In genomic region chr14:23631702-23632460, GRCh38 we compare ENCODE assay signal across 1 cellular context.
TF ChIP-seq lines count a peak whose summit lies in the region.

No MANE protein-coding gene starts in this region.

TF ChIP-seq in HepG2, 621 proteins besides CTCF, POLR2A, EP300 and RAD21 (continued from another document and continues in another):
- 0 out of 2 replicates have a peak, but pooled peaks have one; percentile 63 for TF ChIP-seq HINFP (CRISPR knock-in tag; IDR thresholded peaks at IDR 0.05; ENCODE audit: low read depth)
- TF ChIP-seq ZZZ3 (CRISPR knock-in tag; IDR thresholded peaks at IDR 0.05; ENCODE audit: borderline replicate concordance): no peak
- TF ChIP-seq NCOA1 (CRISPR knock-in tag; IDR thresholded peaks at IDR 0.05): 0 out of 2 replicates have a peak, but pooled peaks have one; percentile 84
- no peak for TF ChIP-seq NR2F2 (IDR thresholded peaks at IDR 0.05; ENCODE audit: borderline replicate concordance, low read depth)
- TF ChIP-seq KAT7 (CRISPR knock-in tag; IDR thresholded peaks at IDR 0.05; ENCODE audit: borderline replicate concordance): peak; percentile 96
- TF ChIP-seq IKZF1 (IDR thresholded peaks at IDR 0.05): no peak
- TF ChIP-seq ZNF7 (CRISPR knock-in tag; IDR thresholded peaks at IDR 0.05): 0 out of 2 replicates have a peak, but pooled peaks have one; percentile 29
- no peak for TF ChIP-seq ZBTB37 (CRISPR knock-in tag; IDR thresholded peaks at IDR 0.05)
- peak; percentile 85 for TF ChIP-seq ASH2L (IDR thresholded peaks at IDR 0.05; ENCODE audit: insufficient read length, low read depth, low read length)
- TF ChIP-seq EED (CRISPR knock-in tag; IDR thresholded peaks at IDR 0.05): 0 out of 2 replicates have a peak, but pooled peaks have one; percentile 25
- no peak for TF ChIP-seq RNF2 (conservative IDR thresholded peaks at IDR 0.05; ENCODE audit: low read depth)
- TF ChIP-seq PRDM4 (CRISPR knock-in tag; IDR thresholded peaks at IDR 0.05; ENCODE audit: borderline replicate concordance): no peak
- 0 out of 2 replicates have a peak, but pooled peaks have one; percentile 47 for TF ChIP-seq ELF4 (CRISPR knock-in tag; IDR thresholded peaks at IDR 0.05; ENCODE audit: borderline replicate concordance)
- TF ChIP-seq NCOR1 (IDR thresholded peaks at IDR 0.05; ENCODE audit: borderline replicate concordance, low read length): no peak; the same call in 1 of the 2 replicates
- TF ChIP-seq KMT2A (CRISPR knock-in tag; IDR thresholded peaks at IDR 0.05): peak; percentile 84
- no peak for TF ChIP-seq ZSCAN12 (CRISPR knock-in tag; IDR thresholded peaks at IDR 0.05)
- peak; percentile 69; the same call in 1 of the 2 replicates for TF ChIP-seq STAT6 (CRISPR knock-in tag; IDR thresholded peaks at IDR 0.05; ENCODE audit: borderline replicate concordance)
- TF ChIP-seq SNAPC4 (CRISPR knock-in tag; IDR thresholded peaks at IDR 0.05): no peak
- no peak for TF ChIP-seq ZFP37 (CRISPR knock-in tag; IDR thresholded peaks at IDR 0.05; ENCODE audit: borderline replicate concordance)
- TF ChIP-seq ETS1 (CRISPR knock-in tag; IDR thresholded peaks at IDR 0.05): no peak
- TF ChIP-seq NCOA2 (CRISPR knock-in tag; IDR thresholded peaks at IDR 0.05): peak; percentile 46; the same call in 1 of the 2 replicates
- TF ChIP-seq JDP2 (CRISPR knock-in tag; IDR thresholded peaks at IDR 0.05; ENCODE audit: borderline replicate concordance): no peak
- TF ChIP-seq FOSL2 (CRISPR knock-in tag; IDR thresholded peaks at IDR 0.05): peak; percentile 74
- no peak for TF ChIP-seq ARNT (IDR thresholded peaks at IDR 0.05)
- TF ChIP-seq FOXO4 (CRISPR knock-in tag; conservative IDR thresholded peaks at IDR 0.05): no peak
- TF ChIP-seq HDAC1 (CRISPR knock-in tag; IDR thresholded peaks at IDR 0.05): no peak
- TF ChIP-seq ZSCAN31 (CRISPR knock-in tag; IDR thresholded peaks at IDR 0.05; ENCODE audit: low read depth): no peak; the same call in 1 of the 2 replicates
- no peak for TF ChIP-seq ZNF589 (CRISPR knock-in tag; conservative IDR thresholded peaks at IDR 0.05)
- TF ChIP-seq CENPX (CRISPR knock-in tag; IDR thresholded peaks at IDR 0.05): no peak
- TF ChIP-seq HIC2 (CRISPR knock-in tag; IDR thresholded peaks at IDR 0.05; ENCODE audit: low read depth): no peak
- no peak for TF ChIP-seq PRDM15 (CRISPR knock-in tag; IDR thresholded peaks at IDR 0.05)
- TF ChIP-seq GMEB2 (CRISPR knock-in tag; IDR thresholded peaks at IDR 0.05; ENCODE audit: low read depth): no peak
- no peak for TF ChIP-seq ZNF557 (CRISPR knock-in tag; IDR thresholded peaks at IDR 0.05)
